In the genomic region with DNA sequence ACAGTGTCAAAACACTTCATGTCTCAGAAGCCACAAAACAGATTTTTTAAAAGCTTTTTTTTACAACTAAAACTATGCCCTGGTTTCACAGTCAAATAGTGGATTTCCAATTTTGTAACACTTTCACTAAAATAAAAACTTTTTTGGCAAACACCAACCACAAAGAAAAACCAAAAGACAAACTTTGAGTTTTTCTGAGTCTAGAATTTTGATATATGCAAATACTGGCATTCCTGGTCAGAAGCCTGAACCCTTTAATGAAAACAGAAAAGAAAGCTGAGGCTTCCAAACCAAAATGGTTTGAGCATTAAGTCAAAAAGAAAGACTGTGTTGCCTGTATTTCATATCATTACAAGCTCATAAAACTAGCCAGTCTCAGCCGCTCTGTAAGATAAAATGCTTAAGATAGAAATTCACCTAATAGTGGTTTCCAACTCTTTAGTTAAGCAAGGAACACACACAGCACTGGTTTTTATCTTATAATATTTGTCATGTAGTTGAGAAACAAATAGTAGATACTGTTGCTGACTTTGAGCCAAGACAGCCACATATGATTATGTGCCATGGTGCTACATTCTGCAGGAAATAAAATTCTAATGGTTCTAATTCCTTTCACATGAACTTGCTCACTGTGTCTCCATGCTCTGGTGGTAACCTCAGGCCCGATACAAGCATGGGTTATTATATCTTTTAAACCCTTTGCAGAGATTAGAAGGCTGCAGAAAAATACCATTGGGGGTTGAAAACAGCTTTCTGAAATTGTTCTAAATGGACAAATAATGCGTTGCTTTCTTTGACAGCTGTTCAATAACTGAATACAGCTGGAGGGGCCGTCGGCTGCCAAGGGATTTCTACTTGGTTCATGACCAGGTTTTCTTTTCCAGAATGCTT, we compare ENCODE assay signal across 16 cellular contexts. TPM values are rescaled to one million over a fixed set of nuclear protein-coding genes. Genes with fewer than 3 reads are reported as not detected.
DNase-seq lines count a peak whose midpoint lies in the region; ATAC-seq and TF ChIP-seq lines count a peak whose summit lies in the region.
"Had no signal": no experiment of that assay in that cellular context is flagged by ENCODE, and none has a peak within 500 bp of the region (broad histone marks: within the 10 kb centered on the region; RNA-seq: fewer than 3 reads in every experiment).

No MANE protein-coding gene starts in this region.

- no peak overlapping the region for H3K4me3 ChIP-seq in fibroblast of villous mesenchyme (ENCODE audit: low read depth, low read length)
- no peak overlapping the region for H3K4me3 ChIP-seq in neural cell (ENCODE audit: low read length)
- H3K4me3 ChIP-seq: sigmoid colon had no signal

- no peak for TF ChIP-seq EP300 in neural cell (conservative IDR thresholded peaks at IDR 0.05; ENCODE audit: poor library complexity, severe bottlenecking)

- no peak for TF ChIP-seq RAD21 in neural cell (conservative IDR thresholded peaks at IDR 0.05)

- no peak overlapping the region for H2AFZ ChIP-seq in neural cell (ENCODE audit: low read depth, low read length)

- no peak overlapping the region for H3K9ac ChIP-seq in neural cell (ENCODE audit: low read length)

- H3K27ac ChIP-seq in VCaP (peak overlapping the region; percentile 26), neural cell (ENCODE audit: low read length) (no peak overlapping the region)

- peak overlapping the region; percentile 7 for H3K4me2 ChIP-seq in neural cell (ENCODE audit: low read length)

- H3K9me3 ChIP-seq in neural cell (ENCODE audit: low read length): no peaks in the 10 kb centered on the region
- H3K9me3 ChIP-seq: sigmoid colon had no signal

- H3K36me3 ChIP-seq in neural cell (ENCODE audit: insufficient read depth, low read length): no peaks in the 10 kb centered on the region
- H3K36me3 ChIP-seq: sigmoid colon had no signal

- ATAC-seq in HG03039 (IDR thresholded peaks at IDR 0.05; ENCODE audit: unreplicated experiment): no peak
- no peak for ATAC-seq in HG03280 (IDR thresholded peaks at IDR 0.05; ENCODE audit: unreplicated experiment)
- no peak for ATAC-seq in GM19452 (IDR thresholded peaks at IDR 0.05; ENCODE audit: unreplicated experiment)
- ATAC-seq: activated naive CD4-positive, alpha-beta T cell treated with anti-CD3 and anti-CD28 coated beads, Interleukin-2, amount 50 U/mL, for 72 hours; naive thymus-derived CD8-positive, alpha-beta T cell had no signal

- H3F3A ChIP-seq in neural cell (ENCODE audit: insufficient read depth, low read length, poor library complexity, severe bottlenecking): no peaks in the 10 kb centered on the region

- peaks cover under 1% of the 10 kb centered on the region for H3K79me2 ChIP-seq in neural cell (replicated peaks; ENCODE audit: insufficient read depth, low read length)

- DNase-seq in EL (peak; percentile 27), fibroblast of villous mesenchyme (ENCODE audit: low read depth) (peak; percentile 86), cortex of kidney (lab: John Stamatoyannopoulos, UW) (no peak)
- DNase-seq: CD4-positive, CD25-positive, alpha-beta regulatory T cell; KBM-7; naive thymus-derived CD8-positive, alpha-beta T cell; NCI-H146; NCI-H748 treated with DMSO at 0.1 percent for 48 hours; SHP77; sigmoid colon had no signal

- H3K9me2 ChIP-seq in neural cell (ENCODE audit: insufficient read depth, low read length): no peaks in the 10 kb centered on the region

- no peaks in the 10 kb centered on the region for H4K20me1 ChIP-seq in neural cell (ENCODE audit: insufficient read depth)

- TF ChIP-seq CTCF in VCaP (conservative IDR thresholded peaks at IDR 0.05) (no peak), fibroblast of villous mesenchyme (IDR thresholded peaks at IDR 0.05; ENCODE audit: insufficient read depth, low read depth, low read length) (no peak), neural cell (IDR thresholded peaks at IDR 0.05; ENCODE audit: poor library complexity, severe bottlenecking) (no peak)

- H3K27me3 ChIP-seq in neural cell (ENCODE audit: insufficient read depth, low read depth, low read length): no peaks in the 10 kb centered on the region
- H3K27me3 ChIP-seq: sigmoid colon had no signal

TF ChIP-seq in neural cell, 6 proteins besides CTCF, POLR2A, EP300 and RAD21:
- TF ChIP-seq MXI1 (conservative IDR thresholded peaks at IDR 0.05; ENCODE audit: poor library complexity, severe bottlenecking) (no peak), EZH2 (IDR thresholded peaks at IDR 0.05; ENCODE audit: borderline replicate concordance, insufficient read depth, low read length, poor library complexity, severe bottlenecking) (no peak), POLR2AphosphoS5 (IDR thresholded peaks at IDR 0.05) (peak; percentile 49), TAF1 (IDR thresholded peaks at IDR 0.05; ENCODE audit: low read depth) (no peak), SMC3 (conservative IDR thresholded peaks at IDR 0.05; ENCODE audit: poor library complexity) (no peak)
- TF ChIP-seq, protein P1, sequence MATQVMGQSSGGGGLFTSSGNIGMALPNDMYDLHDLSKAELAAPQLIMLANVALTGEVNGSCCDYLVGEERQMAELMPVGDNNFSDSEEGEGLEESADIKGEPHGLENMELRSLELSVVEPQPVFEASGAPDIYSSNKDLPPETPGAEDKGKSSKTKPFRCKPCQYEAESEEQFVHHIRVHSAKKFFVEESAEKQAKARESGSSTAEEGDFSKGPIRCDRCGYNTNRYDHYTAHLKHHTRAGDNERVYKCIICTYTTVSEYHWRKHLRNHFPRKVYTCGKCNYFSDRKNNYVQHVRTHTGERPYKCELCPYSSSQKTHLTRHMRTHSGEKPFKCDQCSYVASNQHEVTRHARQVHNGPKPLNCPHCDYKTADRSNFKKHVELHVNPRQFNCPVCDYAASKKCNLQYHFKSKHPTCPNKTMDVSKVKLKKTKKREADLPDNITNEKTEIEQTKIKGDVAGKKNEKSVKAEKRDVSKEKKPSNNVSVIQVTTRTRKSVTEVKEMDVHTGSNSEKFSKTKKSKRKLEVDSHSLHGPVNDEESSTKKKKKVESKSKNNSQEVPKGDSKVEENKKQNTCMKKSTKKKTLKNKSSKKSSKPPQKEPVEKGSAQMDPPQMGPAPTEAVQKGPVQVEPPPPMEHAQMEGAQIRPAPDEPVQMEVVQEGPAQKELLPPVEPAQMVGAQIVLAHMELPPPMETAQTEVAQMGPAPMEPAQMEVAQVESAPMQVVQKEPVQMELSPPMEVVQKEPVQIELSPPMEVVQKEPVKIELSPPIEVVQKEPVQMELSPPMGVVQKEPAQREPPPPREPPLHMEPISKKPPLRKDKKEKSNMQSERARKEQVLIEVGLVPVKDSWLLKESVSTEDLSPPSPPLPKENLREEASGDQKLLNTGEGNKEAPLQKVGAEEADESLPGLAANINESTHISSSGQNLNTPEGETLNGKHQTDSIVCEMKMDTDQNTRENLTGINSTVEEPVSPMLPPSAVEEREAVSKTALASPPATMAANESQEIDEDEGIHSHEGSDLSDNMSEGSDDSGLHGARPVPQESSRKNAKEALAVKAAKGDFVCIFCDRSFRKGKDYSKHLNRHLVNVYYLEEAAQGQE (IDR thresholded peaks at IDR 0.05; ENCODE audit: borderline replicate concordance): no peak
TF ChIP-seq in neural cell: peak in this region for 1.

RNA-seq across cellular contexts. Expression of a gene that starts 49.4 kb away (rescaled TPM):
- 16.8 TPM in 2 replicates for total RNA-seq in fibroblast of villous mesenchyme
- polyA plus RNA-seq in neural cell: 26.8 and 28.8 TPM in 2 replicates
- 43.8 and 44.3 TPM in 2 replicates for polyA minus RNA-seq in neural cell
